ENCODE assay signal across 28 cellular contexts in genomic region chr15:89982315-89983055, GRCh38.
"Had no signal": no experiment of that assay in that cellular context is flagged by ENCODE, and none has a peak within 500 bp of the region (broad histone marks: within the 10 kb centered on the region; RNA-seq: fewer than 3 reads in every experiment).

No MANE protein-coding gene starts in this region.

- H3K36me3 ChIP-seq: adrenal gland, gastrocnemius medialis, tibial nerve had no signal

- H3K4me1 Mint-ChIP-seq: activated naive CD8-positive, alpha-beta T cell treated with anti-CD3 and anti-CD28 coated beads for 36 hours; memory B cell; naive thymus-derived CD8-positive, alpha-beta T cell; neural crest cell; stimulated activated naive B cell treated with anti-CD40 and anti-IgM and Interleukin-4, amounts not matched to agents 10 μg/mL and 1 μg/mL and 100 μg/mL, for 72 hours had no signal

- H3K4me1 ChIP-seq: adrenal gland, body of pancreas, gastrocnemius medialis, parathyroid adenoma, tibial nerve had no signal

- H3K27me3 Mint-ChIP-seq: activated naive CD8-positive, alpha-beta T cell treated with anti-CD3 and anti-CD28 coated beads for 36 hours had no signal

- H2AFZ ChIP-seq: parathyroid adenoma had no signal

- H3K27me3 ChIP-seq: adrenal gland, body of pancreas, dorsolateral prefrontal cortex, gastrocnemius medialis had no signal

- H3K4me3 ChIP-seq: adrenal gland, body of pancreas, coronary artery, gastrocnemius medialis, tibial nerve had no signal

- H3K27ac Mint-ChIP-seq: activated naive CD4-positive, alpha-beta T cell treated with anti-CD3 and anti-CD28 coated beads for 36 hours; activated naive CD8-positive, alpha-beta T cell treated with anti-CD3 and anti-CD28 coated beads for 36 hours; memory B cell; naive thymus-derived CD8-positive, alpha-beta T cell; stimulated activated naive B cell treated with anti-CD40 and anti-IgM and Interleukin-4, amounts not matched to agents 10 μg/mL and 1 μg/mL and 100 μg/mL, for 72 hours; T-helper 2 cell treated with Interferon-gamma antibody and Interleukin-4, amounts not matched to agents 5 μg/mL and 100 μg/mL, for 36 hours had no signal

- DNase-seq: activated CD4-positive, alpha-beta T cell treated with anti-CD3 and anti-CD28 coated beads for 4 hours; activated CD4-positive, alpha-beta T cell treated with anti-CD3 and anti-CD28 coated beads, Interleukin-2, amount 50 U/mL, for 4 hours; activated CD8-positive, alpha-beta memory T cell treated with anti-CD3 and anti-CD28 coated beads for 24 hours; activated effector memory CD4-positive, alpha-beta T cell treated with anti-CD3 and anti-CD28 coated beads, Interleukin-2, amount 50 U/mL, for 16 hours; activated naive CD4-positive, alpha-beta T cell treated with anti-CD3 and anti-CD28 coated beads for 36 hours; activated naive CD8-positive, alpha-beta T cell treated with anti-CD3 and anti-CD28 coated beads for 36 hours; adrenal gland; aorta; body of pancreas; dorsolateral prefrontal cortex; effector memory CD4-positive, alpha-beta T cell; erythroblast; gastrocnemius medialis; glutamatergic neuron; naive thymus-derived CD8-positive, alpha-beta T cell; occipital lobe; right cardiac atrium; stimulated activated CD4-positive, alpha-beta T cell treated with anti-CD3 and anti-CD28 coated beads, Interleukin-15, amount 100 ng/mL, for 24 hours; stimulated activated CD4-positive, alpha-beta T cell treated with anti-CD3 and anti-CD28 coated beads, Interleukin-2, amount 100 ng/mL, for 24 hours; stimulated activated naive B cell treated with anti-CD40 and anti-IgM and Interleukin-4, amounts not matched to agents 10 μg/mL and 1 μg/mL and 100 μg/mL, for 72 hours; T-helper 1 cell had no signal

- H3K9me3 ChIP-seq: adrenal gland, gastrocnemius medialis had no signal

- H3K27ac ChIP-seq: adrenal gland, body of pancreas, coronary artery, gastrocnemius medialis, parathyroid adenoma, tibial nerve had no signal

- H3K36me3 Mint-ChIP-seq: activated naive CD8-positive, alpha-beta T cell treated with anti-CD3 and anti-CD28 coated beads for 36 hours had no signal

- H3K79me2 ChIP-seq: parathyroid adenoma had no signal

- H3K9me3 Mint-ChIP-seq: neural crest cell had no signal

- H3K4me3 Mint-ChIP-seq: activated naive CD4-positive, alpha-beta T cell treated with anti-CD3 and anti-CD28 coated beads for 36 hours; activated naive CD8-positive, alpha-beta T cell treated with anti-CD3 and anti-CD28 coated beads for 36 hours; memory B cell; naive thymus-derived CD8-positive, alpha-beta T cell; neural crest cell; stimulated activated naive B cell treated with anti-CD40 and anti-IgM and Interleukin-4, amounts not matched to agents 10 μg/mL and 1 μg/mL and 100 μg/mL, for 72 hours; T-helper 2 cell treated with Interferon-gamma antibody and Interleukin-4, amounts not matched to agents 5 μg/mL and 100 μg/mL, for 36 hours had no signal

- ATAC-seq: body of pancreas; gastrocnemius medialis; naive thymus-derived CD8-positive, alpha-beta T cell; right cardiac atrium; stimulated activated naive B cell treated with anti-CD40 and anti-IgM and Interleukin-4, amounts not matched to agents 10 μg/mL and 1 μg/mL and 100 μg/mL, for 72 hours had no signal

- FAIRE-seq: urothelium cell line had no signal

- H3K9ac ChIP-seq: parathyroid adenoma had no signal
